In genomic region chr17:1423456-1424135, GRCh38 we compare ENCODE assay signal across 14 cellular contexts. TPM values are rescaled to one million over a fixed set of nuclear protein-coding genes. Genes with fewer than 3 reads are reported as not detected.
DNase-seq lines count a peak whose midpoint lies in the region; ATAC-seq and TF ChIP-seq lines count a peak whose summit lies in the region.
"Had no signal": no experiment of that assay in that cellular context is flagged by ENCODE, and none has a peak within 500 bp of the region (broad histone marks: within the 10 kb centered on the region; RNA-seq: fewer than 3 reads in every experiment).

No MANE protein-coding gene starts in this region.

- in situ Hi-C loops in GM13977 (cut with MboI; ENCODE audit: low pct_unique_long_range_greater_than_20kb, low sequenced_read_pairs, unreplicated experiment): no loop called here

- H3K27ac Mint-ChIP-seq in activated naive CD8-positive, alpha-beta T cell: peak overlapping the region; percentile 47
- no peak overlapping the region for H3K27ac Mint-ChIP-seq in activated naive CD8-positive, alpha-beta T cell treated with anti-CD3 and anti-CD28 coated beads, Interleukin-2, amount 50 U/mL, for 24 hours
- H3K27ac Mint-ChIP-seq: B cell; stimulated activated memory B cell treated with anti-CD40 and anti-IgM and Interleukin-4, amounts not matched to agents 10 μg/mL and 1 μg/mL and 100 μg/mL, for 72 hours had no signal

- TF ChIP-seq CTCF in left lung (IDR thresholded peaks at IDR 0.05) (no peak), upper lobe of right lung (IDR thresholded peaks at IDR 0.05) (no peak), GM13977 (IDR thresholded peaks at IDR 0.05; ENCODE audit: extremely low read depth, insufficient read depth, missing control alignments) (no peak)

- H3K36me3 Mint-ChIP-seq in activated naive CD8-positive, alpha-beta T cell: peaks cover 5% of the 10 kb centered on the region
- H3K36me3 Mint-ChIP-seq in activated naive CD8-positive, alpha-beta T cell treated with anti-CD3 and anti-CD28 coated beads, Interleukin-2, amount 50 U/mL, for 24 hours (ENCODE audit: low read depth): peaks cover 29% of the 10 kb centered on the region
- H3K36me3 Mint-ChIP-seq: naive B cell had no signal

- H3K27ac ChIP-seq in left lung (peak overlapping the region; percentile 35 to 53), upper lobe of right lung (no peak overlapping the region)
- H3K27ac ChIP-seq: colonic mucosa had no signal

- H3K4me3 ChIP-seq in left lung (no peak overlapping the region), upper lobe of right lung (no peak overlapping the region)
- H3K4me3 ChIP-seq: colonic mucosa had no signal

- peaks cover 14% of the 10 kb centered on the region for H3K4me1 Mint-ChIP-seq in activated naive CD8-positive, alpha-beta T cell (ENCODE audit: low read depth)
- peaks cover 17% of the 10 kb centered on the region for H3K4me1 Mint-ChIP-seq in activated naive CD8-positive, alpha-beta T cell treated with anti-CD3 and anti-CD28 coated beads, Interleukin-2, amount 50 U/mL, for 24 hours

- no peaks in the 10 kb centered on the region for H3K27me3 Mint-ChIP-seq in activated naive CD8-positive, alpha-beta T cell
- no peaks in the 10 kb centered on the region for H3K27me3 Mint-ChIP-seq in activated naive CD8-positive, alpha-beta T cell treated with anti-CD3 and anti-CD28 coated beads, Interleukin-2, amount 50 U/mL, for 24 hours
- H3K27me3 Mint-ChIP-seq: B cell; naive B cell; stimulated activated memory B cell treated with anti-CD40 and anti-IgM and Interleukin-4, amounts not matched to agents 10 μg/mL and 1 μg/mL and 100 μg/mL, for 72 hours had no signal

- H3K27me3 ChIP-seq in left lung (no peaks in the 10 kb centered on the region), upper lobe of right lung (no peaks in the 10 kb centered on the region)
- H3K27me3 ChIP-seq: colonic mucosa had no signal

- H3K4me1 ChIP-seq in left lung (peaks cover 13 to 20% of the 10 kb centered on the region in 2 donors), upper lobe of right lung (peaks cover 4% of the 10 kb centered on the region)
- H3K4me1 ChIP-seq: colonic mucosa had no signal

- no peak for ATAC-seq in activated naive CD8-positive, alpha-beta T cell treated with anti-CD3 and anti-CD28 coated beads, Interleukin-2, amount 50 U/mL, for 24 hours
- peak; percentile 85 for ATAC-seq in left lung
- peak; percentile 75 for ATAC-seq in upper lobe of right lung
- ATAC-seq: stimulated activated memory B cell treated with anti-CD40 and anti-IgM and Interleukin-4, amounts not matched to agents 10 μg/mL and 1 μg/mL and 100 μg/mL, for 72 hours had no signal

- intact Hi-C loops in left lung (cut with DNase I): no loop called here
- intact Hi-C loops in upper lobe of right lung (cut with DNase I): no loop called here

- peaks cover 0 to 95% of the 10 kb centered on the region in 2 donors for H3K36me3 ChIP-seq in left lung
- H3K36me3 ChIP-seq in upper lobe of right lung: peaks cover 56% of the 10 kb centered on the region
- H3K36me3 ChIP-seq: colonic mucosa had no signal

- H3K9me3 ChIP-seq in left lung: no peaks in the 10 kb centered on the region
- no peaks in the 10 kb centered on the region for H3K9me3 ChIP-seq in upper lobe of right lung
- H3K9me3 ChIP-seq: colonic mucosa had no signal

- no peaks in the 10 kb centered on the region for H3K9me3 Mint-ChIP-seq in activated naive CD8-positive, alpha-beta T cell (ENCODE audit: low read depth)
- no peaks in the 10 kb centered on the region for H3K9me3 Mint-ChIP-seq in activated naive CD8-positive, alpha-beta T cell treated with anti-CD3 and anti-CD28 coated beads, Interleukin-2, amount 50 U/mL, for 24 hours
- H3K9me3 Mint-ChIP-seq: activated T-cell treated with anti-CD3 and anti-CD28 coated beads, Interleukin-2, amount 50 U/mL, for 4 hours; naive B cell; stimulated activated memory B cell treated with anti-CD40 and anti-IgM and Interleukin-4, amounts not matched to agents 10 μg/mL and 1 μg/mL and 100 μg/mL, for 72 hours had no signal

- H3K4me3 Mint-ChIP-seq in activated naive CD8-positive, alpha-beta T cell: no peak overlapping the region
- H3K4me3 Mint-ChIP-seq in activated naive CD8-positive, alpha-beta T cell treated with anti-CD3 and anti-CD28 coated beads, Interleukin-2, amount 50 U/mL, for 24 hours: no peak overlapping the region
- H3K4me3 Mint-ChIP-seq: activated T-cell treated with anti-CD3 and anti-CD28 coated beads, Interleukin-2, amount 50 U/mL, for 4 hours; B cell; stimulated activated memory B cell treated with anti-CD40 and anti-IgM and Interleukin-4, amounts not matched to agents 10 μg/mL and 1 μg/mL and 100 μg/mL, for 72 hours had no signal

- no peak for DNase-seq in activated naive CD8-positive, alpha-beta T cell treated with anti-CD3 and anti-CD28 coated beads, Interleukin-2, amount 50 U/mL, for 24 hours
- DNase-seq in dermis blood vessel endothelial cell (peak; percentile 47), left lung (peak; percentile 2 to 39), upper lobe of right lung (no peak), GM13977 (ENCODE audit: low spot score) (no peak), NCI-H2107 treated with DMSO at 0.1 percent for 48 hours (lab: John Stamatoyannopoulos, UW; ENCODE audit: unreplicated experiment) (no peak)
- no peak for DNase-seq in stimulated activated CD4-positive, alpha-beta T cell treated with anti-CD3 and anti-CD28 coated beads, Interleukin-4, amount 100 ng/mL, for 1 hour
- DNase-seq: colonic mucosa, naive B cell, NCI-H187 treated with DMSO at 0.1 percent for 48 hours had no signal

RNA-seq across cellular contexts. Expression of gene YWHAE, which starts 23.6 kb away (rescaled TPM):
- total RNA-seq in dermis blood vessel endothelial cell (558 and 1,026 TPM in 2 replicates), left lung (100 to 1,000 TPM; 437 to 455 TPM), upper lobe of right lung (393 TPM)

RNA-seq across cellular contexts. Expression of gene CRK, which starts 32.4 kb away (rescaled TPM):
- 162 and 166 TPM in 2 replicates for total RNA-seq in dermis blood vessel endothelial cell
- total RNA-seq in left lung: 10 to 100 TPM; 65.4 to 84.0 TPM
- total RNA-seq in upper lobe of right lung: 81.3 TPM

Comparison
In these comparisons a context has a peak if more than half of its experiments do, and no peak if none do; other contexts are left out.
1. DNase-seq: peak in dermis blood vessel endothelial cell (single experiment) and left lung (2 of 2); none in activated naive CD8-positive, alpha-beta T cell treated with anti-CD3 and anti-CD28 coated beads, Interleukin-2, amount 50 U/mL, for 24 hours (single experiment), upper lobe of right lung (single experiment), GM13977 (single experiment), stimulated activated CD4-positive, alpha-beta T cell treated with anti-CD3 and anti-CD28 coated beads, Interleukin-4, amount 100 ng/mL, for 1 hour (single experiment) and NCI-H2107 treated with DMSO at 0.1 percent for 48 hours (single experiment).